8 cellular contexts compared by ENCODE assay signal in the genomic region with DNA sequence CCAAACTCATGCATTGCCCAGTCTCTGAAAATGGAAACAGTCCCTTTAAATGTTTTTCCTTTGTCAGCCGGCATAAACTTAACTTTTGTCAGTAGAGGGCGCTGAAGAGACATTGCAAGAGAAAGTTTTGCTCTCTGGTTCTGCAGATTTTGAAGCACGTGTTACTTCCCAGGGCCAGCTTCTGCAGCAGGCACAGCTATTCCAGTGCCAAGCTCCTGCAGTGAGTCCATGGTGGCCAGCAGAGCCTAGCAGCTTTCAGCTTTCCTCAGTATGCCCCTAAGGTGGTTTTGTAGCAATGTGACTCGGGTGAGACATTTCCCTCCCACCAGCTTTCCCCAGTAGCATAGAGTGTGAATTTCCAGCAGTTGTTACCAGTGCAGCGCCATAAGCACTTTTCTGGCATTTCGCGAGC. TPM values are rescaled to one million over a fixed set of nuclear protein-coding genes. Genes with fewer than 3 reads are reported as not detected.
DNase-seq lines count a peak whose midpoint lies in the region; ATAC-seq and TF ChIP-seq lines count a peak whose summit lies in the region.

No MANE protein-coding gene starts in this region.

- H3K4me3 ChIP-seq in osteoblast (ENCODE audit: insufficient read depth, low read length): no peak overlapping the region
- no peak overlapping the region for H3K4me3 ChIP-seq in vagina

- H3K27ac Mint-ChIP-seq in activated T-helper 17 cell treated with anti-CD3 and anti-CD28 coated beads, Interleukin-2, amount 50 U/mL, for 72 hours: no peak overlapping the region

- no peaks in the 10 kb centered on the region for H3K27me3 Mint-ChIP-seq in activated T-helper 17 cell treated with anti-CD3 and anti-CD28 coated beads, Interleukin-2, amount 50 U/mL, for 72 hours

- DNase-seq in EL (peak; percentile 87), KG1 (lab: John Stamatoyannopoulos, UW) (peak; percentile 69), RPMI7951 (ENCODE audit: low read depth) (peak; percentile 89), foreskin melanocyte (peak; percentile 77), osteoblast (ENCODE audit: insufficient read length, low spot score, missing footprints) (peak; percentile 43), vagina (ENCODE audit: extremely low spot score in 2 of 2) (no peak)

- H3K4me1 Mint-ChIP-seq in activated T-helper 17 cell treated with anti-CD3 and anti-CD28 coated beads, Interleukin-2, amount 50 U/mL, for 72 hours: peaks cover 34% of the 10 kb centered on the region

- H3K27me3 ChIP-seq in osteoblast (ENCODE audit: insufficient read depth, low read length) (no peaks in the 10 kb centered on the region), vagina (no peaks in the 10 kb centered on the region)

- H3K9me3 ChIP-seq in osteoblast (ENCODE audit: low read depth, low read length): no peaks in the 10 kb centered on the region
- no peaks in the 10 kb centered on the region for H3K9me3 ChIP-seq in vagina

- H3K4me3 Mint-ChIP-seq in activated T-helper 17 cell treated with anti-CD3 and anti-CD28 coated beads, Interleukin-2, amount 50 U/mL, for 72 hours: peak overlapping the region; percentile 20

- H4K20me1 ChIP-seq in osteoblast (ENCODE audit: insufficient read depth, low read length): no peaks in the 10 kb centered on the region

- H3K4me1 ChIP-seq in osteoblast (ENCODE audit: insufficient read depth, low read length) (peaks cover 14% of the 10 kb centered on the region), vagina (peaks cover 28% of the 10 kb centered on the region)

- peak; percentile 51 for ATAC-seq in GM21717 (IDR thresholded peaks at IDR 0.05; ENCODE audit: unreplicated experiment)
- ATAC-seq in activated T-helper 17 cell treated with anti-CD3 and anti-CD28 coated beads, Interleukin-2, amount 50 U/mL, for 72 hours (replicated peaks): peak; percentile 65

- H3K36me3 ChIP-seq in osteoblast (ENCODE audit: insufficient read depth, low read length): no peaks in the 10 kb centered on the region
- H3K36me3 ChIP-seq in vagina: no peaks in the 10 kb centered on the region

- peak; percentile 92 for TF ChIP-seq CTCF in osteoblast (IDR thresholded peaks at IDR 0.05; ENCODE audit: extremely low read depth, low read depth, low read length)
- TF ChIP-seq CTCF in vagina (IDR thresholded peaks at IDR 0.05): peak; percentile 71 to 88 (median 80)

- H3K4me2 ChIP-seq in osteoblast (ENCODE audit: insufficient read depth, low read length): peak overlapping the region; percentile 25

- no peak for TF ChIP-seq POLR2A in vagina (IDR thresholded peaks at IDR 0.05)

- peak overlapping the region; percentile 73 for H2AFZ ChIP-seq in osteoblast (ENCODE audit: low read length)

- intact Hi-C loops in vagina (cut with DNase I): loop anchor here (2.0 kb wide), 1 partner anchor 59 kb away; no protein-coding TSS in a partner anchor

- peaks cover 7% of the 10 kb centered on the region for H3K79me2 ChIP-seq in osteoblast (ENCODE audit: insufficient read depth, low read length)

- H3K27ac ChIP-seq in osteoblast (ENCODE audit: low read depth, low read length) (no peak overlapping the region), vagina (no peak overlapping the region)

- H3K9me3 Mint-ChIP-seq in activated T-helper 17 cell treated with anti-CD3 and anti-CD28 coated beads, Interleukin-2, amount 50 U/mL, for 72 hours: no peaks in the 10 kb centered on the region

- H3K36me3 Mint-ChIP-seq in activated T-helper 17 cell treated with anti-CD3 and anti-CD28 coated beads, Interleukin-2, amount 50 U/mL, for 72 hours (ENCODE audit: low read depth): peaks cover 6% of the 10 kb centered on the region

RNA-seq across cellular contexts. Expression of a gene that starts 2.6 kb away (rescaled TPM):
- 5.4 and 9.4 TPM in 2 replicates for total RNA-seq in RPMI7951 (2014; rRNA removed; shearing (Covaris generic))
- 1 to 10 TPM; 3.4 to 4.1 TPM for total RNA-seq in activated T-helper 17 cell treated with anti-CD3 and anti-CD28 coated beads, Interleukin-2, amount 50 U/mL, for 72 hours
- total RNA-seq in osteoblast (28.3 and 49.2 TPM in 2 replicates), vagina (1.7 TPM)

RNA-seq across cellular contexts. Expression of a gene that starts 32.0 kb away (rescaled TPM):
- total RNA-seq in RPMI7951 (2014; rRNA removed; shearing (Covaris generic)): 97.0 and 107 TPM in 2 replicates
- total RNA-seq in activated T-helper 17 cell treated with anti-CD3 and anti-CD28 coated beads, Interleukin-2, amount 50 U/mL, for 72 hours: 10 to 100 TPM; 22.8 to 25.8 TPM
- 33.9 and 35.8 TPM in 2 replicates for total RNA-seq in osteoblast
- 17.7 TPM for total RNA-seq in vagina

Comparison
In these comparisons a context has a peak if more than half of its experiments do, and no peak if none do; other contexts are left out.
1. DNase-seq: peak in EL (single experiment), KG1 (single experiment), RPMI7951 (single experiment), foreskin melanocyte (single experiment) and osteoblast (single experiment); none in vagina (0 of 2).